Comparison of ENCODE assay signal across 29 cellular contexts in genomic region chrX:18883961-18884765, GRCh38.
DNase-seq lines count a peak whose midpoint lies in the region; ATAC-seq, FAIRE-seq and TF ChIP-seq lines count a peak whose summit lies in the region.
"Had no signal": no experiment of that assay in that cellular context is flagged by ENCODE, and none has a peak within 500 bp of the region (broad histone marks: within the 10 kb centered on the region; RNA-seq: fewer than 3 reads in every experiment).

No MANE protein-coding gene starts in this region.

- H3K27ac ChIP-seq in A549, result peak overlapping the region; percentile 48 to 63; a peak in 4 of 6 replicates
- H3K27ac ChIP-seq: esophagus muscularis mucosa, HL-60, SK-N-MC had no signal

- no peaks in the 10 kb centered on the region for H3K36me3 Mint-ChIP-seq in chondrocyte (ENCODE audit: low read depth)
- H3K36me3 Mint-ChIP-seq: CD8-positive, alpha-beta T cell; naive thymus-derived CD8-positive, alpha-beta T cell had no signal

- 95% methylated on average over 14 of the region's 16 CpGs for WGBS in A549 (ENCODE audit: missing lambda C conversion rate)

- FAIRE-seq in A549 (lab: Jason Lieb, UNC), result no peak
- FAIRE-seq: GM18507 had no signal

- TF ChIP-seq RAD21 in A549 (conservative IDR thresholded peaks at IDR 0.05 in 1 of 2, IDR thresholded peaks at IDR 0.05 in 1 of 2), result no peak

- no peaks in the 10 kb centered on the region for H3K9me3 ChIP-seq in A549
- H3K9me3 ChIP-seq: esophagus muscularis mucosa had no signal

- H3K4me3 Mint-ChIP-seq in chondrocyte (ENCODE audit: unreplicated experiment), result no peak overlapping the region
- H3K4me3 Mint-ChIP-seq: activated naive CD4-positive, alpha-beta T cell treated with anti-CD3 and anti-CD28 coated beads for 36 hours; activated T-cell treated with anti-CD3 and anti-CD28 coated beads, Interleukin-2, amount 50 U/mL, for 72 hours; CD8-positive, alpha-beta T cell had no signal

- peaks cover 45% of the 10 kb centered on the region for H3K4me1 Mint-ChIP-seq in chondrocyte (ENCODE audit: low read depth)

- POLR2A ChIA-PET in A549 (lab: Yijun Ruan, JAX), result no interaction called here

- TF ChIP-seq POLR2A in A549 (IDR thresholded peaks at IDR 0.05; ENCODE audit: low read length), result no peak

- H3K4me2 ChIP-seq in A549, result no peak overlapping the region

- TF ChIP-seq CTCF in A549 (IDR thresholded peaks at IDR 0.05) (no peak), chondrocyte (IDR thresholded peaks at IDR 0.05) (no peak), GM10266 (IDR thresholded peaks at IDR 0.05; ENCODE audit: control insufficient read depth, insufficient read depth, low read depth, missing control alignments) (no peak)

- peak overlapping the region; percentile 59 for H3K27ac Mint-ChIP-seq in chondrocyte (ENCODE audit: unreplicated experiment)
- H3K27ac Mint-ChIP-seq: activated naive CD4-positive, alpha-beta T cell treated with anti-CD3 and anti-CD28 coated beads for 36 hours; activated T-cell treated with anti-CD3 and anti-CD28 coated beads, Interleukin-2, amount 50 U/mL, for 72 hours; CD8-positive, alpha-beta T cell had no signal

- no peaks in the 10 kb centered on the region for H3K27me3 Mint-ChIP-seq in chondrocyte (ENCODE audit: low read depth)
- H3K27me3 Mint-ChIP-seq: naive thymus-derived CD8-positive, alpha-beta T cell had no signal

- CTCF ChIA-PET in A549 (lab: Yijun Ruan, JAX), result interaction anchor here (1.3 to 2.8 kb wide), 2 partner anchors 8 to 48 kb away, joined by 3 to 18 read pairs; no protein-coding TSS in a partner anchor

- peaks cover 30% of the 10 kb centered on the region for H3K4me1 ChIP-seq in A549

- no peak for TF ChIP-seq EP300 in A549 (IDR thresholded peaks at IDR 0.05)

- no peak for ATAC-seq in A549
- ATAC-seq in GM21825 (IDR thresholded peaks at IDR 0.05; ENCODE audit: unreplicated experiment), result no peak
- no peak for ATAC-seq in HG03196 (IDR thresholded peaks at IDR 0.05; ENCODE audit: unreplicated experiment)
- ATAC-seq: activated T-cell treated with anti-CD3 and anti-CD28 coated beads, Interleukin-2, amount 50 U/mL, for 72 hours; CD8-positive, alpha-beta T cell; HCT116; naive thymus-derived CD8-positive, alpha-beta T cell had no signal

- intact Hi-C loops in posterior vena cava (cut with DNase I), result no loop called here

- no peak overlapping the region for H3K4me3 ChIP-seq in A549
- H3K4me3 ChIP-seq: esophagus muscularis mucosa, SK-N-MC had no signal

- H3K9me3 Mint-ChIP-seq in chondrocyte (ENCODE audit: low read depth), result peaks cover 9% of the 10 kb centered on the region
- H3K9me3 Mint-ChIP-seq: activated naive CD4-positive, alpha-beta T cell treated with anti-CD3 and anti-CD28 coated beads for 36 hours; activated T-cell treated with anti-CD3 and anti-CD28 coated beads, Interleukin-2, amount 50 U/mL, for 72 hours; CD8-positive, alpha-beta T cell had no signal

- DNase-seq in DMS53 (lab: John Stamatoyannopoulos, UW) (peak; percentile 9), DMS53 treated with DMSO at 0.1 percent for 48 hours (lab: John Stamatoyannopoulos, UW; ENCODE audit: unreplicated experiment) (no peak), A549 (ENCODE audit: low read depth in 1 of 2, low spot score in 1 of 2) (no peak), chondrocyte (ENCODE audit: low spot score) (no peak), posterior vena cava (ENCODE audit: low spot score) (peak; percentile 75), GM10266 (ENCODE audit: extremely low spot score) (no peak)
- DNase-seq: 8988T; activated CD4-positive, alpha-beta T cell treated with anti-CD3 and anti-CD28 coated beads, Interleukin-2, amount 50 U/mL, for 4 hours; activated naive CD4-positive, alpha-beta T cell treated with anti-CD3 and anti-CD28 coated beads for 36 hours; activated T-cell treated with anti-CD3 and anti-CD28 coated beads, Interleukin-2, amount 50 U/mL, for 72 hours; CD8-positive, alpha-beta T cell; DMS79; foreskin melanocyte; GDM1; hippocampal formation; Karpas-422; midbrain; MV-4-11; naive thymus-derived CD8-positive, alpha-beta T cell; NCI-H1436 treated with DMSO at 0.1 percent for 48 hours; NCI-H2107; retina had no signal

TF ChIP-seq in A549, 52 proteins besides CTCF, POLR2A, EP300 and RAD21:
- TF ChIP-seq HMGXB4 (CRISPR knock-in tag; IDR thresholded peaks at IDR 0.05; ENCODE audit: borderline replicate concordance) (no peak), SREBF2 (IDR thresholded peaks at IDR 0.05) (no peak), JUN (IDR thresholded peaks at IDR 0.05) (no peak), HEYL (CRISPR knock-in tag; IDR thresholded peaks at IDR 0.05) (no peak), HES2 (IDR thresholded peaks at IDR 0.05) (no peak), RFX5 (IDR thresholded peaks at IDR 0.05) (no peak), BCL3 (IDR thresholded peaks at IDR 0.05) (no peak), KDM1A (IDR thresholded peaks at IDR 0.05; ENCODE audit: low read depth) (no peak), ZFP36 (IDR thresholded peaks at IDR 0.05; ENCODE audit: borderline replicate concordance, partially characterized antibody) (no peak), MAX (IDR thresholded peaks at IDR 0.05) (no peak), E2F6 (IDR thresholded peaks at IDR 0.05; ENCODE audit: borderline replicate concordance, low read depth) (no peak), BHLHE40 (IDR thresholded peaks at IDR 0.05; ENCODE audit: low read depth, low read length) (no peak), EHF (CRISPR knock-in tag; IDR thresholded peaks at IDR 0.05) (no peak), CHD2 (IDR thresholded peaks at IDR 0.05; ENCODE audit: low read length, partially characterized antibody) (no peak)

Comparison
In these comparisons a context has a peak if more than half of its experiments do, and no peak if none do; other contexts are left out.
1. DNase-seq: peak in DMS53 (single experiment) and posterior vena cava (single experiment); none in DMS53 treated with DMSO at 0.1 percent for 48 hours (single experiment), A549 (0 of 2), chondrocyte (single experiment) and GM10266 (single experiment).